8 cellular contexts compared by ENCODE assay signal in genomic region chr3:17740703-17741102, GRCh38. TPM values are rescaled to one million over a fixed set of nuclear protein-coding genes. Genes with fewer than 3 reads are reported as not detected.
DNase-seq lines count a peak whose midpoint lies in the region; ATAC-seq and TF ChIP-seq lines count a peak whose summit lies in the region.

No MANE protein-coding gene starts in this region.

- H3K4me2 ChIP-seq in GM23248 (ENCODE audit: unreplicated experiment) = peak overlapping the region; percentile 94

- H3K9me3 Mint-ChIP-seq in nephron progenitor cell = no peaks in the 10 kb centered on the region

- CTCF ChIA-PET in Panc1 (lab: Charles Lee) = no interaction called here

- no peaks in the 10 kb centered on the region for H4K20me1 ChIP-seq in GM23248 (ENCODE audit: insufficient read depth)

- H3K4me1 ChIP-seq in GM23248 (ENCODE audit: insufficient read depth) (peaks cover 21% of the 10 kb centered on the region), Panc1 (ENCODE audit: control insufficient read depth, insufficient read depth, low read length) (peaks cover 11% of the 10 kb centered on the region), prostate gland (replicated peaks) (no peaks in the 10 kb centered on the region)

- 48 to 52% methylated on average over 4 of the region's 4 CpGs for WGBS in GM23248 (ENCODE audit: low coverage in 1 of 2, low lambda C conversion rate in 2 of 2, missing lambda C conversion rate in 2 of 2), 2 experiments
- 46% methylated on average over 4 of the region's 4 CpGs for WGBS in prostate gland

- peaks cover 19% of the 10 kb centered on the region for H3K36me3 Mint-ChIP-seq in nephron progenitor cell (ENCODE audit: low read depth)

- no peak for TF ChIP-seq POLR2A in prostate gland (IDR thresholded peaks at IDR 0.05)

- TF ChIP-seq CTCF in Panc1 (IDR thresholded peaks at IDR 0.05) = no peak
- no peak for TF ChIP-seq CTCF in nephron progenitor cell (IDR thresholded peaks at IDR 0.05)
- TF ChIP-seq CTCF in prostate gland (IDR thresholded peaks at IDR 0.05) = no peak

- in situ Hi-C loops in GM23248 (cut with MboI) = no loop called here
- in situ Hi-C loops in Panc1 (cut with HindIII; ENCODE audit: low pct_unique_long_range_greater_than_20kb, low sequenced_read_pairs) = no loop called here

- H3K79me2 ChIP-seq in GM23248 (ENCODE audit: insufficient read depth) = peaks cover 53% of the 10 kb centered on the region

- H3K4me3 ChIP-seq in GM23248 (peak overlapping the region; percentile 82), Panc1 (ENCODE audit: low read depth in 2 of 2, low read length in 2 of 2) (peak overlapping the region; percentile 66 to 86), prostate gland (peak overlapping the region in 1 of 2 donors; percentile 79)

- peaks cover 77% of the 10 kb centered on the region for H3K4me1 Mint-ChIP-seq in nephron progenitor cell

- peak overlapping the region; percentile 88 for H3K4me3 Mint-ChIP-seq in nephron progenitor cell

- H3K36me3 ChIP-seq in GM23248 (ENCODE audit: low read depth) (no peaks in the 10 kb centered on the region), Panc1 (ENCODE audit: control insufficient read depth, insufficient read depth, low read length) (no peaks in the 10 kb centered on the region; the same call in 1 of the 2 replicates), prostate gland (no peaks in the 10 kb centered on the region)

- ATAC-seq in Panc1 = peak; percentile 7; the same call in 1 of the 2 replicates
- ATAC-seq in HG02885 (IDR thresholded peaks at IDR 0.05; ENCODE audit: poor library complexity, unreplicated experiment) = no peak
- no peak for ATAC-seq in HG03571 (IDR thresholded peaks at IDR 0.05; ENCODE audit: unreplicated experiment)

- no TSS peak for BruUV-seq in Panc1 (replicated peaks; lab: Mats Ljungman, UMichigan)

- H3K27me3 Mint-ChIP-seq in nephron progenitor cell (ENCODE audit: low read depth, poor library complexity) = no peaks in the 10 kb centered on the region

- H3K9ac ChIP-seq in GM23248 = peak overlapping the region; percentile 92

- H3K9me3 ChIP-seq in GM23248 (ENCODE audit: low read depth) (no peaks in the 10 kb centered on the region), Panc1 (ENCODE audit: control insufficient read depth, insufficient read depth, low read depth, low read length) (no peaks in the 10 kb centered on the region), prostate gland (no peaks in the 10 kb centered on the region)

- peak overlapping the region; percentile 90 for H2AFZ ChIP-seq in GM23248

- H3K9me2 ChIP-seq in GM23248 (ENCODE audit: insufficient read depth) = no peaks in the 10 kb centered on the region

- intact Hi-C loops in Panc1 (cut with micrococcal nuclease; ENCODE audit: unreplicated experiment) (no loop called here), prostate gland (cut with DNase I) (no loop called here)

- H3K27ac ChIP-seq in GM23248 (peak overlapping the region; percentile 95), Panc1 (ENCODE audit: low read length) (peak overlapping the region; percentile 96), prostate gland (peak overlapping the region in 1 of 2 donors; percentile 98)

- H3F3A ChIP-seq in GM23248 (ENCODE audit: insufficient read depth) = peaks cover 28% of the 10 kb centered on the region

- no peaks in the 10 kb centered on the region for H3K27me3 ChIP-seq in GM23248 (replicated peaks; ENCODE audit: insufficient read depth)
- no peaks in the 10 kb centered on the region for H3K27me3 ChIP-seq in Panc1 (ENCODE audit: control insufficient read depth, insufficient read depth, low read length)
- H3K27me3 ChIP-seq in prostate gland (replicated peaks; ENCODE audit: insufficient read depth) = no peaks in the 10 kb centered on the region

- DNase-seq in AML-193 (lab: John Stamatoyannopoulos, UW) (peak; percentile 18 to 26), GM23248 (peak; percentile 60), Panc1 (ENCODE audit: low read depth, low spot score) (peak; percentile 61), dermis microvascular lymphatic vessel endothelial cell (ENCODE audit: low read depth in 2 of 2) (peak; percentile 40 to 69), nephron progenitor cell (no peak), prostate gland (ENCODE audit: low spot score) (no peak)

- peak overlapping the region; percentile 99 for H3K27ac Mint-ChIP-seq in nephron progenitor cell

- POLR2A ChIA-PET in Panc1 (lab: Charles Lee) = interaction anchor here (0.8 kb wide), 1 partner anchor 948 kb away, joined by 3 read pairs; no protein-coding TSS in a partner anchor

RNA-seq across cellular contexts. Expression of gene TBC1D5, which starts 1.7 kb away (rescaled TPM):
- 69.9 and 71.7 TPM in 2 replicates for total RNA-seq in GM23248 (2014; rRNA removed; shearing (Covaris generic))
- polyA plus RNA-seq in GM23248 (2016; fragmentation: Nextera tagmentation; extraction: Ambion mirVana) = 30.8 and 31.0 TPM in 2 replicates
- total RNA-seq in Panc1 (2021; ENCODE audit: unreplicated experiment) = 30.4 TPM
- 11.7 TPM for polyA plus RNA-seq in Panc1 (2012; ENCODE audit: insufficient read length)
- total RNA-seq in dermis microvascular lymphatic vessel endothelial cell = 50.8 and 52.8 TPM in 2 replicates
- total RNA-seq in prostate gland = 10 to 100 TPM; 64.8 to 99.2 TPM

Comparison
In these comparisons a context has a peak if more than half of its experiments do, and no peak if none do; other contexts are left out.
1. DNase-seq: peak in AML-193 (2 of 2), GM23248 (single experiment), Panc1 (single experiment) and dermis microvascular lymphatic vessel endothelial cell (2 of 2); none in nephron progenitor cell (single experiment) and prostate gland (single experiment).